Comparison of ENCODE assay signal across 8 cellular contexts in the genomic region with DNA sequence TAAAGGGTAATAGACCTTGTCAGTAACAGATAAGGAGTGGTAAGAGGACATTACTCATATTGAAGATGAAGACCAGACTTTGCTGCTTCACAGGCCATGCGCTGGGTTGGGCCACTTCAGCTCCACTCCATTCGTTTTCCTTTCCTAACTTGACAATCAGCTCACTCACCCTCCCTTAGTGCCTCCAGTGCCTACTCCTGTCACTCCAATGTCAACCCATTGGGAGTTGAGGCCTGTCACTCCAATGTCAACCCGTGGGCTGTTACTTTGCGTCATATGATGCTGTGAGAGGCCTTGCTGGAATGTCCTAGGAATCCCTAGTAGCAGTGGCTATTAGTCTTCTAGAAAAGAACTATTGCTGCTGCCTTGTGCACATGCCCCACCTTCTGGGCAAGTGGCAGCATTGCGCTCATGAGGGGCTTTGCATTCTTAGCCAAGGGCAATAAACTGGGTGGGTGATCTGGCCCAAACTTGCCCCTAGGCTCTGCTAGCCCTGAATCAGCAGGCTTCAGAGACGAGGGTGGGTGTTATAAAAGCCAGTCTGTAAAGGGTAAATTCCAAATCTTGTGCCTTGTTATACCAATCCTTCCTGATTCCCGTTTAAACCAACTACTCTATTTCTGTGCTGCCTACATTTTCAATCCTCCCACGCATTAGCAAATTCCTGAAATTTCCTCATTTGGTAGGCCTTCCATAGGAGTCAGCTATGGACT. TPM values are rescaled to one million over a fixed set of nuclear protein-coding genes. Genes with fewer than 3 reads are reported as not detected.
A peak's percentile ranks its signal among the peaks of the same experiment; 100 is the strongest.
DNase-seq lines count a peak whose midpoint lies in the region; ATAC-seq, FAIRE-seq and TF ChIP-seq lines count a peak whose summit lies in the region.

No MANE protein-coding gene starts in this region.

- CTCF ChIA-PET in mammary epithelial cell (lab: Charles Lee; ENCODE audit: low non-redundant PET): interaction anchor here (0.6 kb wide), 1 partner anchor 42 kb away, joined by 3 read pairs; no protein-coding TSS in a partner anchor

- H4K20me1 ChIP-seq in mammary epithelial cell (ENCODE audit: insufficient read depth, low read length) (no peaks in the 10 kb centered on the region), keratinocyte (ENCODE audit: control insufficient read depth, extremely low read depth, insufficient read depth, low read length) (no peaks in the 10 kb centered on the region)

- no peaks in the 10 kb centered on the region for H3K9me1 ChIP-seq in keratinocyte (ENCODE audit: control insufficient read depth, extremely low read depth, insufficient read depth, low read length)

- peak overlapping the region; percentile 9 for H3K27ac ChIP-seq in mammary epithelial cell (ENCODE audit: insufficient read depth, low read depth, low read length)
- H3K27ac ChIP-seq in keratinocyte (ENCODE audit: control insufficient read depth, insufficient read depth, low read length): peak overlapping the region; percentile 15

- dilution Hi-C loops in mammary epithelial cell (cut with HindIII; ENCODE audit: low sequenced_read_pairs) (no loop called here), keratinocyte (cut with MboI; ENCODE audit: extremely low pct_ligation_motif_present, low sequenced_read_pairs) (no loop called here)

- peak; percentile 48 for ATAC-seq in GM19025 (IDR thresholded peaks at IDR 0.05; ENCODE audit: low read depth, unreplicated experiment)
- no peak for ATAC-seq in HG02870 (IDR thresholded peaks at IDR 0.05; ENCODE audit: unreplicated experiment)

- H2AFZ ChIP-seq in mammary epithelial cell (ENCODE audit: low read depth, low read length): no peak overlapping the region
- no peak overlapping the region for H2AFZ ChIP-seq in keratinocyte (ENCODE audit: control insufficient read depth, low read length)

- H3K79me2 ChIP-seq in mammary epithelial cell (ENCODE audit: insufficient read depth, low read length) (no peaks in the 10 kb centered on the region), keratinocyte (ENCODE audit: control insufficient read depth, insufficient read depth, low read length) (no peaks in the 10 kb centered on the region)

- no peak overlapping the region for H3K9ac ChIP-seq in mammary epithelial cell (ENCODE audit: insufficient read depth, low read length)
- H3K9ac ChIP-seq in keratinocyte (ENCODE audit: control insufficient read depth, extremely low read depth, insufficient read depth, low read length): no peak overlapping the region

- no peaks in the 10 kb centered on the region for H3K9me3 ChIP-seq in mammary epithelial cell (replicated peaks; ENCODE audit: insufficient read depth, low read length)
- no peaks in the 10 kb centered on the region for H3K9me3 ChIP-seq in keratinocyte (ENCODE audit: control insufficient read depth, low read depth, low read length)

- intact Hi-C loops in mammary epithelial cell (cut with micrococcal nuclease): loop anchor here (1.0 to 2.0 kb wide), 3 partner anchors 21 to 81 kb away; no protein-coding TSS in a partner anchor

- WGBS in mammary epithelial cell (ENCODE audit: low coverage, missing lambda C conversion rate): 22% methylated on average over 8 of the region's 8 CpGs

- DNase-seq in A172 (ENCODE audit: low spot score) (peak; percentile 77), NCI-H2107 (lab: John Stamatoyannopoulos, UW) (peak; percentile 59), mammary epithelial cell (peak; percentile 59), keratinocyte (ENCODE audit: low read depth, low spot score) (peak; percentile 32)
- peak; percentile 38 to 46 for DNase-seq in stimulated activated CD4-positive, alpha-beta T cell treated with anti-CD3 and anti-CD28 coated beads, Interleukin-1b, Interleukin-23, amount 100 ng/mL, for 4 hours (ENCODE audit: low read depth in 2 of 2)

- H3K4me2 ChIP-seq in mammary epithelial cell (ENCODE audit: insufficient read depth, low read depth, low read length) (no peak overlapping the region), keratinocyte (ENCODE audit: control insufficient read depth, extremely low read depth, insufficient read depth, low read depth, low read length) (no peak overlapping the region)

- TF ChIP-seq CTCF in WI38 (IDR thresholded peaks at IDR 0.05; ENCODE audit: low read depth, low read length) (peak; percentile 95), mammary epithelial cell (conservative IDR thresholded peaks at IDR 0.05 in 1 of 2, IDR thresholded peaks at IDR 0.05 in 1 of 2; ENCODE audit: extremely low read depth in 1 of 2, insufficient read depth in 1 of 2, low read depth in 1 of 2, low read length in 2 of 2) (peak; percentile 82 to 88), keratinocyte (optimal IDR thresholded peaks at IDR 0.05 in 1 of 3, IDR thresholded peaks at IDR 0.05 in 1 of 3, conservative IDR thresholded peaks at IDR 0.05 in 1 of 3; ENCODE audit: extremely low read depth in 1 of 3, insufficient read depth in 2 of 3, low read length in 3 of 3) (peak; percentile 77 to 94 (median 84))

- no TSS peak for BruUV-seq in mammary epithelial cell (replicated peaks; lab: Mats Ljungman, UMichigan)

- H3K4me1 ChIP-seq in mammary epithelial cell (ENCODE audit: insufficient read depth, low read length): peaks cover 12% of the 10 kb centered on the region
- H3K4me1 ChIP-seq in keratinocyte (ENCODE audit: control insufficient read depth, extremely low read depth, insufficient read depth, low read length): peaks cover 8% of the 10 kb centered on the region

- H3K36me3 ChIP-seq in mammary epithelial cell (ENCODE audit: insufficient read depth, low read length): peaks cover 15% of the 10 kb centered on the region
- peaks cover 35 to 36% of the 10 kb centered on the region in 2 experiments for H3K36me3 ChIP-seq in keratinocyte (ENCODE audit: control insufficient read depth in 2 of 2, extremely low read depth in 1 of 2, insufficient read depth in 2 of 2, low read length in 2 of 2)

- H3K27me3 ChIP-seq in mammary epithelial cell (ENCODE audit: insufficient read depth, low read length) (no peaks in the 10 kb centered on the region), keratinocyte (ENCODE audit: control insufficient read depth, extremely low read depth, insufficient read depth, low read length) (no peaks in the 10 kb centered on the region)

- in situ Hi-C loops in mammary epithelial cell (cut with MboI; ENCODE audit: low sequenced_read_pairs in 2 of 2): no loop called here

- FAIRE-seq in keratinocyte (lab: Jason Lieb, UNC): no peak

- no peak overlapping the region for H3K4me3 ChIP-seq in WI38 (ENCODE audit: low read depth, low read length)
- H3K4me3 ChIP-seq in mammary epithelial cell (replicated peaks in 1 of 3; ENCODE audit: insufficient read depth in 1 of 3, low read depth in 2 of 3, low read length in 3 of 3): no peak overlapping the region
- H3K4me3 ChIP-seq in keratinocyte (ENCODE audit: control insufficient read depth in 2 of 3, extremely low read depth in 1 of 3, insufficient read depth in 2 of 3, low read depth in 1 of 3, low read length in 3 of 3): no peak overlapping the region

RNA-seq across cellular contexts. Expression of a gene that starts 36.1 kb away (rescaled TPM):
- 16.6 and 20.9 TPM in 2 replicates for total RNA-seq in A172 (2014; rRNA removed; shearing (Covaris generic))
- 10 to 100 TPM; 41.7 to 89.3 TPM for total RNA-seq in mammary epithelial cell
- 43.8 TPM for polyA plus RNA-seq in mammary epithelial cell
- polyA minus RNA-seq in mammary epithelial cell: 120 TPM
- polyA plus RNA-seq in keratinocyte: 55.7 to 63.7 TPM (median 56.6 TPM) in 3 replicates
- 158 TPM for polyA plus RNA-seq in keratinocyte (2011; ENCODE audit: low read depth)
- 46.7 and 62.9 TPM in 2 replicates for polyA plus RNA-seq in keratinocyte (2011; cell fraction: cytosol; rRNA removed)
- 232 and 291 TPM in 2 replicates for polyA plus RNA-seq in keratinocyte (2011; cell fraction: nucleus; rRNA removed)
- 33.2 and 36.9 TPM in 2 replicates for polyA plus RNA-seq in keratinocyte (2012; ENCODE audit: low replicate concordance)
- 119 to 279 TPM (median 150 TPM) in 3 replicates for polyA minus RNA-seq in keratinocyte
- polyA minus RNA-seq in keratinocyte (2011; cell fraction: cytosol; rRNA and poly(A)+ RNA removed): 42.2 TPM
- polyA minus RNA-seq in keratinocyte (2011; cell fraction: nucleus; rRNA and poly(A)+ RNA removed): 134 and 209 TPM in 2 replicates

RNA-seq across cellular contexts. Expression of a gene that starts 51.7 kb away (rescaled TPM):
- total RNA-seq in A172 (2014; rRNA removed; shearing (Covaris generic)): 710 and 775 TPM in 2 replicates
- 100 to 1,000 TPM; 374 to 617 TPM for total RNA-seq in mammary epithelial cell
- polyA plus RNA-seq in mammary epithelial cell: 1,026 TPM
- polyA minus RNA-seq in mammary epithelial cell: 1,503 TPM
- 1,041 to 1,488 TPM (median 1,355 TPM) in 3 replicates for polyA plus RNA-seq in keratinocyte
- 345 TPM for polyA plus RNA-seq in keratinocyte (2011; ENCODE audit: low read depth)
- polyA plus RNA-seq in keratinocyte (2011; cell fraction: cytosol; rRNA removed): 1,140 and 1,556 TPM in 2 replicates
- 951 and 1,005 TPM in 2 replicates for polyA plus RNA-seq in keratinocyte (2011; cell fraction: nucleus; rRNA removed)
- polyA plus RNA-seq in keratinocyte (2012; ENCODE audit: low replicate concordance): 698 and 706 TPM in 2 replicates
- 1,284 to 1,537 TPM (median 1,516 TPM) in 3 replicates for polyA minus RNA-seq in keratinocyte
- polyA minus RNA-seq in keratinocyte (2011; cell fraction: cytosol; rRNA and poly(A)+ RNA removed): 873 TPM
- 274 and 399 TPM in 2 replicates for polyA minus RNA-seq in keratinocyte (2011; cell fraction: nucleus; rRNA and poly(A)+ RNA removed)
